Comparison of ENCODE assay signal across 8 cellular contexts in the genomic region with DNA sequence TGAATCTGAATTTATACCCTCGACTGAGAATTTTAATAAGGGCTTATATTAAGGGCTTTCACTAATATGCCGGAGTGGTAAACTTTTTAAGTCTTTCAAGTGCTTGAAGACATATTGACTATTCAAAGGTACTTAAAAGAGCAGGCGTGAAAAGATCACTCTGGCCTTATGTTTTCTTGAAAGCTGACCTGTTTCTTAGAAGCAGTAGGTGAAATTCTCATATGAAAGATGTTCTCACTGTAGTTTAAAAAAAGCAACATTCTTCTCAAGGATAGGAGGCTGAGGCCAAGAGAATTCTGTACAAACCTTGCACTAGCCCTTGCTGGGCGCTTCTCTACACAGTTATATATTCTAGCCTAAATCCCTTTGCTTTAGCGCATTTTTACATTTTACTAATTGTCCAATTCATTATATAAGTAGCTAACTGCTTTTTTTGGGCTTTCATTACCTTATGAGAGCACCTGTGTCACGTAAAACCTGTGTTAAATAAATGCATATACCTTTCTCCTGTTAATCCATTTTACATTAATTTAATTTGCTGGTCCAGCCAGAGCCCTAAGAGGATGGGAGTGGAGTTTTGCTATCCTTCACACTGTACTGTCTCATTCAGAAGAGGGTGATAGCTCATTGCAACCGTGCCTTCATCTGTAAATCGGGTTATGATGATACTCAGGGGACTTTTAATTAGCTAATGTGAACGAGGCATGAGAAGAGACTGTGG. TPM values are rescaled to one million over a fixed set of nuclear protein-coding genes. Genes with fewer than 3 reads are reported as not detected.
DNase-seq lines count a peak whose midpoint lies in the region; ATAC-seq and TF ChIP-seq lines count a peak whose summit lies in the region.

No MANE protein-coding gene starts in this region.

- no peak for DNase-seq in HAP-1 (ENCODE audit: low spot score in 2 of 2)
- no peak for DNase-seq in T-helper 17 cell
- no peak for DNase-seq in foreskin fibroblast
- no peak for DNase-seq in NCI-H345 (lab: John Stamatoyannopoulos, UW)
- no peak for DNase-seq in NCI-H2171 (lab: John Stamatoyannopoulos, UW)
- DNase-seq in activated CD8-positive, alpha-beta memory T cell treated with anti-CD3 and anti-CD28 coated beads for 24 hours = no peak

- H3K27ac Mint-ChIP-seq in T-helper 17 cell = peak overlapping the region; percentile 99

- H3K27me3 ChIP-seq in HAP-1 (ENCODE audit: low read depth) = no peaks in the 10 kb centered on the region

- peaks cover 36% of the 10 kb centered on the region for H3K4me1 Mint-ChIP-seq in T-helper 17 cell

- H3K4me3 ChIP-seq in HAP-1 (peak overlapping the region; percentile 42), foreskin fibroblast (ENCODE audit: low read depth in 1 of 2, low read length in 2 of 2) (peak overlapping the region; percentile 76 to 90), skin epidermis (peak overlapping the region; percentile 40 to 58 (median 49))

- no peaks in the 10 kb centered on the region for H3K27me3 Mint-ChIP-seq in T-helper 17 cell

- H3K9me3 ChIP-seq in HAP-1 (no peaks in the 10 kb centered on the region), T-helper 17 cell (ENCODE audit: control insufficient read depth, low read length, poor library complexity, severe bottlenecking) (no peaks in the 10 kb centered on the region)

- TF ChIP-seq CTCF in foreskin fibroblast (IDR thresholded peaks at IDR 0.05; ENCODE audit: low read depth, low read length) = no peak

- in situ Hi-C loops in HAP-1 (cut with MboI; ENCODE audit: low sequenced_read_pairs) = loop anchor here (10.0 kb wide), 1 partner anchor 247 kb away; a partner anchor contains a TSS

- peak overlapping the region in 16 of 21 experiments; percentile 36 to 87 (median 74) for H3K27ac ChIP-seq in skin epidermis

- peaks cover 51% of the 10 kb centered on the region for H3K4me1 ChIP-seq in HAP-1

- no peak for ATAC-seq in T-helper 17 cell
- no peak for ATAC-seq in HG02970 (IDR thresholded peaks at IDR 0.05; ENCODE audit: low FRiP score, unreplicated experiment)

- H3K4me3 Mint-ChIP-seq in T-helper 17 cell = peak overlapping the region; percentile 90

- no peaks in the 10 kb centered on the region for H3K36me3 ChIP-seq in HAP-1 (replicated peaks)

- peaks cover 2% of the 10 kb centered on the region for H3K36me3 Mint-ChIP-seq in T-helper 17 cell (ENCODE audit: low read depth)

RNA-seq across cellular contexts. Expression of gene HFE, which starts 59.6 kb away (rescaled TPM):
- 1 to 10 TPM; 1.2 to 2.4 TPM for total RNA-seq in T-helper 17 cell
